10 cellular contexts compared by ENCODE assay signal in genomic region chr14:55864890-55865655, GRCh38.
DNase-seq lines count a peak whose midpoint lies in the region; TF ChIP-seq lines count a peak whose summit lies in the region.
"Had no signal": no experiment of that assay in that cellular context is flagged by ENCODE, and none has a peak within 500 bp of the region (broad histone marks: within the 10 kb centered on the region; RNA-seq: fewer than 3 reads in every experiment).

No MANE protein-coding gene starts in this region.

- no peaks in the 10 kb centered on the region for H3K9me2 ChIP-seq in OCI-LY1 (ENCODE audit: low read depth, low read length)

- H4K20me1 ChIP-seq in OCI-LY1 (ENCODE audit: insufficient read depth, low read length): no peaks in the 10 kb centered on the region

- H3K9me3 ChIP-seq in AG04450 (ENCODE audit: control insufficient read depth, insufficient read depth, low read length): peaks cover 7% of the 10 kb centered on the region; the same call in 1 of the 2 replicates
- H3K9me3 ChIP-seq in OCI-LY1 (ENCODE audit: low read length): no peaks in the 10 kb centered on the region

- H3F3A ChIP-seq in OCI-LY1 (ENCODE audit: insufficient read depth, low read length): no peaks in the 10 kb centered on the region

- DNase-seq in AG04450 (ENCODE audit: low read depth, low spot score) (no peak), fibroblast of villous mesenchyme (ENCODE audit: low read depth) (no peak), midbrain (lab: John Stamatoyannopoulos, UW) (no peak), amniotic stem cell (lab: John Stamatoyannopoulos, UW) (no peak), UCSD-AML1 (lab: John Stamatoyannopoulos, UW; ENCODE audit: unreplicated experiment) (no peak), AG08396 (ENCODE audit: low spot score) (no peak)
- DNase-seq: amygdala, NCI-H446 had no signal

- no peaks in the 10 kb centered on the region for H3K4me1 ChIP-seq in OCI-LY1 (ENCODE audit: insufficient read depth, low read length, severe bottlenecking)

- no peaks in the 10 kb centered on the region for H3K79me2 ChIP-seq in OCI-LY1 (ENCODE audit: insufficient read depth, low read length)

- H3K4me3 ChIP-seq in AG04450 (ENCODE audit: low read depth, low read length) (no peak overlapping the region), GM12875 (ENCODE audit: low read depth, low read length) (no peak overlapping the region), OCI-LY1 (ENCODE audit: low read depth, low read length, poor library complexity, severe bottlenecking) (no peak overlapping the region), fibroblast of villous mesenchyme (ENCODE audit: low read depth, low read length) (no peak overlapping the region)

- TF ChIP-seq CTCF in AG04450 (IDR thresholded peaks at IDR 0.05; ENCODE audit: low read depth, low read length) (peak; percentile 5; the same call in 1 of the 2 replicates), GM12875 (IDR thresholded peaks at IDR 0.05; ENCODE audit: borderline replicate concordance, insufficient read depth, low read depth, low read length) (0 out of 2 replicates have a peak, but pooled peaks have one; percentile 20), OCI-LY1 (IDR thresholded peaks at IDR 0.05; ENCODE audit: low read length) (peak; percentile 64), fibroblast of villous mesenchyme (IDR thresholded peaks at IDR 0.05; ENCODE audit: insufficient read depth, low read depth, low read length) (peak; percentile 34)

- H3K27me3 ChIP-seq in AG04450 (ENCODE audit: control insufficient read depth, insufficient read depth, low read length): no peaks in the 10 kb centered on the region
- H3K27me3 ChIP-seq in OCI-LY1 (ENCODE audit: insufficient read depth, low read length): no peaks in the 10 kb centered on the region

- POLR2A ChIA-PET in AG04450 (lab: Yijun Ruan, JAX): no interaction called here

- H3K27ac ChIP-seq in AG04450 (ENCODE audit: low read depth, low read length): no peak overlapping the region
- H3K27ac ChIP-seq in OCI-LY1 (ENCODE audit: low read depth, low read length, poor library complexity, severe bottlenecking): no peak overlapping the region

- H3K4me2 ChIP-seq in OCI-LY1 (ENCODE audit: low read length): no peak overlapping the region

- H3K9ac ChIP-seq in OCI-LY1 (ENCODE audit: low read length): no peak overlapping the region

- no peaks in the 10 kb centered on the region for H3K36me3 ChIP-seq in OCI-LY1 (ENCODE audit: insufficient read depth, low read length)

- CTCF ChIA-PET in AG04450 (lab: Charles Lee): no interaction called here

- no peak overlapping the region for H2AFZ ChIP-seq in OCI-LY1 (ENCODE audit: low read length)

Comparison
In these comparisons a context has a peak if more than half of its experiments do, and no peak if none do; other contexts are left out.
1. CTCF ChIP-seq: peak in every context shown above with its lines; median percentile 64 in OCI-LY1; 34 in fibroblast of villous mesenchyme; 20 in GM12875; 5 in AG04450.